In genomic region chr1:16172964-16173446, GRCh38 we compare ENCODE assay signal across 1 cellular context.
TF ChIP-seq lines count a peak whose summit lies in the region.

No MANE protein-coding gene starts in this region.

TF ChIP-seq in K562, 482 proteins besides CTCF, POLR2A, EP300 and RAD21 (continued from another document and continues in another):
- TF ChIP-seq THRA (IDR thresholded peaks at IDR 0.05): no peak
- TF ChIP-seq NR2C2 (CRISPR knock-in tag; IDR thresholded peaks at IDR 0.05): no peak
- no peak for TF ChIP-seq NR2C2 (tag; IDR thresholded peaks at IDR 0.05)
- no peak for TF ChIP-seq RFX5 (IDR thresholded peaks at IDR 0.05; ENCODE audit: low read depth, low read length)
- no peak; the same call in 1 of the 2 replicates for TF ChIP-seq MGA (IDR thresholded peaks at IDR 0.05)
- no peak for TF ChIP-seq TEAD4 (IDR thresholded peaks at IDR 0.05; ENCODE audit: low read length)
- no peak for TF ChIP-seq TEAD4 (CRISPR knock-in tag; IDR thresholded peaks at IDR 0.05; ENCODE audit: borderline replicate concordance)
- TF ChIP-seq SRSF9 (IDR thresholded peaks at IDR 0.05; ENCODE audit: borderline replicate concordance, low read depth, low read length): no peak
- no peak for TF ChIP-seq TFAM (CRISPR knock-in tag; conservative IDR thresholded peaks at IDR 0.05)
- TF ChIP-seq CCAR2 (IDR thresholded peaks at IDR 0.05; ENCODE audit: low read depth, low read length): no peak
- no peak for TF ChIP-seq BRF2 (IDR thresholded peaks at IDR 0.05; ENCODE audit: borderline replicate concordance, insufficient read depth, insufficient read length)
- no peak for TF ChIP-seq SIX5 (IDR thresholded peaks at IDR 0.05; ENCODE audit: borderline replicate concordance in 1 of 2, insufficient read depth in 1 of 2, low read depth in 1 of 2, low read length in 2 of 2)
- TF ChIP-seq LARP7 (IDR thresholded peaks at IDR 0.05): no peak
- no peak for TF ChIP-seq ZNF445 (CRISPR knock-in tag; IDR thresholded peaks at IDR 0.05; ENCODE audit: low read depth)
- TF ChIP-seq C11orf30 (IDR thresholded peaks at IDR 0.05; ENCODE audit: low read depth): no peak
- peak; percentile 41 for TF ChIP-seq EP400 (IDR thresholded peaks at IDR 0.05)
- peak; percentile 81 for TF ChIP-seq ATF3 (IDR thresholded peaks at IDR 0.05)
- TF ChIP-seq ATF3 (CRISPR knock-in tag; conservative IDR thresholded peaks at IDR 0.05): no peak
- TF ChIP-seq ETV5 (CRISPR knock-in tag; IDR thresholded peaks at IDR 0.05; ENCODE audit: low read depth): peak; percentile 55; the same call in 1 of the 2 replicates
- TF ChIP-seq ZNF175 (CRISPR knock-in tag; IDR thresholded peaks at IDR 0.05; ENCODE audit: low read depth): peak; percentile 74; the same call in 1 of the 2 replicates
- TF ChIP-seq ZNF518B (CRISPR knock-in tag; IDR thresholded peaks at IDR 0.05): no peak
- TF ChIP-seq SP1 (CRISPR knock-in tag; IDR thresholded peaks at IDR 0.05): no peak
- TF ChIP-seq ESRRA (IDR thresholded peaks at IDR 0.05; ENCODE audit: borderline replicate concordance, low read depth): peak; percentile 96
- peak; percentile 73 for TF ChIP-seq PKNOX1 (IDR thresholded peaks at IDR 0.05)
- peak; percentile 17 for TF ChIP-seq PHF20 (IDR thresholded peaks at IDR 0.05; ENCODE audit: partially characterized antibody)
- TF ChIP-seq ZNF449 (CRISPR knock-in tag; IDR thresholded peaks at IDR 0.05): peak; percentile 54; the same call in 1 of the 2 replicates
- 0 out of 2 replicates have a peak, but pooled peaks have one; percentile 4 for TF ChIP-seq EGR1 (conservative IDR thresholded peaks at IDR 0.05)
- TF ChIP-seq CEBPZ (IDR thresholded peaks at IDR 0.05; ENCODE audit: borderline replicate concordance, low read depth, low read length): no peak
- no peak for TF ChIP-seq ZC3H11A (IDR thresholded peaks at IDR 0.05; ENCODE audit: low read depth, low read length)
- TF ChIP-seq RBM34 (IDR thresholded peaks at IDR 0.05; ENCODE audit: borderline replicate concordance, insufficient read depth, low read length): no peak
